Comparison of ENCODE assay signal across 19 cellular contexts in genomic region chr6:504446-504980, GRCh38.
DNase-seq lines count a peak whose midpoint lies in the region; ATAC-seq and TF ChIP-seq lines count a peak whose summit lies in the region.
"Had no signal": no experiment of that assay in that cellular context is flagged by ENCODE, and none has a peak within 500 bp of the region (broad histone marks: within the 10 kb centered on the region; RNA-seq: fewer than 3 reads in every experiment).

No MANE protein-coding gene starts in this region.

- no peaks in the 10 kb centered on the region for H3K27me3 ChIP-seq in ascending aorta
- H3K27me3 ChIP-seq: BLaER1 treated with 17β-estradiol and CSF1 and Interleukin-3, amounts not matched to agents 10 nM and 100 nM; MG63 had no signal

- peak; percentile 51 for DNase-seq in activated CD4-positive, alpha-beta T cell treated with anti-CD3 and anti-CD28 coated beads, Interleukin-2, amount 10 ng/mL, durations not matched to agents 24 days and 14 days
- DNase-seq in activated CD4-positive, alpha-beta T cell treated with anti-CD3 and anti-CD28 coated beads, Interleukin-2, amount 50 U/mL, for 48 hours = no peak
- no peak for DNase-seq in Right ventricle myocardium inferior (ENCODE audit: missing footprints)
- no peak for DNase-seq in cardiac septum (ENCODE audit: low spot score)
- no peak for DNase-seq in Right ventricle myocardium superior
- DNase-seq in stimulated activated effector memory CD8-positive, alpha-beta T cell treated with anti-CD3 and anti-CD28 coated beads, Interleukin-12 subunit alpha, Interleukin-12 subunit beta, amount 100 ng/mL, for 72 hours (ENCODE audit: low spot score in 2 of 2) = no peak
- no peak for DNase-seq in stimulated activated CD4-positive, alpha-beta T cell treated with anti-CD3 and anti-CD28 coated beads, Interleukin-12 subunit alpha, Interleukin-12 subunit beta, amount 100 ng/mL, for 4 hours
- no peak for DNase-seq in ascending aorta (ENCODE audit: low spot score in 2 of 2)
- DNase-seq: 8988T, DMS79 treated with DMSO at 0.1 percent for 48 hours, IMR-90, Karpas-422, MG63, NCI-H1092 treated with DMSO at 0.1 percent for 48 hours, NCI-H2081 treated with DMSO at 0.1 percent for 48 hours, NCI-H2227 treated with DMSO at 0.1 percent for 48 hours, NCI-H524 had no signal

- no peaks in the 10 kb centered on the region for H3K9me3 Mint-ChIP-seq in activated CD4-positive, alpha-beta T cell treated with anti-CD3 and anti-CD28 coated beads, Interleukin-2, amount 10 ng/mL, durations not matched to agents 24 days and 14 days
- H3K9me3 Mint-ChIP-seq in stimulated activated effector memory CD8-positive, alpha-beta T cell treated with anti-CD3 and anti-CD28 coated beads, Interleukin-12 subunit alpha, Interleukin-12 subunit beta, amount 100 ng/mL, for 72 hours = no peaks in the 10 kb centered on the region

- H3K27ac ChIP-seq in ascending aorta = no peak overlapping the region

- intact Hi-C loops in activated CD4-positive, alpha-beta T cell treated with anti-CD3 and anti-CD28 coated beads, Interleukin-2, amount 10 ng/mL, durations not matched to agents 24 days and 14 days (cut with micrococcal nuclease) = no loop called here
- intact Hi-C loops in Right ventricle myocardium inferior (cut with DNase I) = no loop called here
- intact Hi-C loops in cardiac septum (cut with DNase I) = loop anchor here (5.0 kb wide), 1 partner anchor 212 kb away; the partner anchor contains the start of gene DUSP22
- intact Hi-C loops in Right ventricle myocardium superior (cut with DNase I) = no loop called here
- intact Hi-C loops in ascending aorta (cut with DNase I) = no loop called here

- no peak for TF ChIP-seq CTCF in ascending aorta (IDR thresholded peaks at IDR 0.05)

- no peaks in the 10 kb centered on the region for H3K9me3 ChIP-seq in ascending aorta
- H3K9me3 ChIP-seq: HAP-1, MG63 had no signal

- H3K4me1 ChIP-seq in ascending aorta = no peaks in the 10 kb centered on the region
- H3K4me1 ChIP-seq: HAP-1 had no signal

- H3K27ac Mint-ChIP-seq in activated CD4-positive, alpha-beta T cell treated with anti-CD3 and anti-CD28 coated beads, Interleukin-2, amount 10 ng/mL, durations not matched to agents 24 days and 14 days = peak overlapping the region; percentile 98
- H3K27ac Mint-ChIP-seq in stimulated activated effector memory CD8-positive, alpha-beta T cell treated with anti-CD3 and anti-CD28 coated beads, Interleukin-12 subunit alpha, Interleukin-12 subunit beta, amount 100 ng/mL, for 72 hours = peak overlapping the region; percentile 95

- H3K27me3 Mint-ChIP-seq in activated CD4-positive, alpha-beta T cell treated with anti-CD3 and anti-CD28 coated beads, Interleukin-2, amount 10 ng/mL, durations not matched to agents 24 days and 14 days = no peaks in the 10 kb centered on the region

- no peak overlapping the region for H3K4me3 ChIP-seq in ascending aorta
- H3K4me3 ChIP-seq: BLaER1 treated with 17β-estradiol and CSF1 and Interleukin-3, amounts not matched to agents 10 nM and 100 nM; HAP-1; MG63 had no signal

- peaks cover 0 to 20% of the 10 kb centered on the region in 2 donors for H3K36me3 ChIP-seq in ascending aorta
- H3K36me3 ChIP-seq: HAP-1, MG63 had no signal

- no peak overlapping the region for H3K4me3 Mint-ChIP-seq in activated CD4-positive, alpha-beta T cell treated with anti-CD3 and anti-CD28 coated beads, Interleukin-2, amount 10 ng/mL, durations not matched to agents 24 days and 14 days
- no peak overlapping the region for H3K4me3 Mint-ChIP-seq in stimulated activated effector memory CD8-positive, alpha-beta T cell treated with anti-CD3 and anti-CD28 coated beads, Interleukin-12 subunit alpha, Interleukin-12 subunit beta, amount 100 ng/mL, for 72 hours

- H3K4me1 Mint-ChIP-seq in activated CD4-positive, alpha-beta T cell treated with anti-CD3 and anti-CD28 coated beads, Interleukin-2, amount 10 ng/mL, durations not matched to agents 24 days and 14 days = peaks cover 83% of the 10 kb centered on the region
- H3K4me1 Mint-ChIP-seq in stimulated activated effector memory CD8-positive, alpha-beta T cell treated with anti-CD3 and anti-CD28 coated beads, Interleukin-12 subunit alpha, Interleukin-12 subunit beta, amount 100 ng/mL, for 72 hours = peaks cover 88% of the 10 kb centered on the region

- ATAC-seq in Right ventricle myocardium inferior (peak; percentile 54), Right ventricle myocardium superior (ENCODE audit: poor library complexity) (peak; percentile 75)
- ATAC-seq in stimulated activated effector memory CD8-positive, alpha-beta T cell treated with anti-CD3 and anti-CD28 coated beads, Interleukin-12 subunit alpha, Interleukin-12 subunit beta, amount 100 ng/mL, for 72 hours = no peak

- H3K36me3 Mint-ChIP-seq in activated CD4-positive, alpha-beta T cell treated with anti-CD3 and anti-CD28 coated beads, Interleukin-2, amount 10 ng/mL, durations not matched to agents 24 days and 14 days (ENCODE audit: low read depth) = peaks cover 25% of the 10 kb centered on the region
- H3K36me3 Mint-ChIP-seq in stimulated activated effector memory CD8-positive, alpha-beta T cell treated with anti-CD3 and anti-CD28 coated beads, Interleukin-12 subunit alpha, Interleukin-12 subunit beta, amount 100 ng/mL, for 72 hours = peaks cover 26% of the 10 kb centered on the region
